Comparison of ENCODE assay signal across 8 cellular contexts in the genomic region with DNA sequence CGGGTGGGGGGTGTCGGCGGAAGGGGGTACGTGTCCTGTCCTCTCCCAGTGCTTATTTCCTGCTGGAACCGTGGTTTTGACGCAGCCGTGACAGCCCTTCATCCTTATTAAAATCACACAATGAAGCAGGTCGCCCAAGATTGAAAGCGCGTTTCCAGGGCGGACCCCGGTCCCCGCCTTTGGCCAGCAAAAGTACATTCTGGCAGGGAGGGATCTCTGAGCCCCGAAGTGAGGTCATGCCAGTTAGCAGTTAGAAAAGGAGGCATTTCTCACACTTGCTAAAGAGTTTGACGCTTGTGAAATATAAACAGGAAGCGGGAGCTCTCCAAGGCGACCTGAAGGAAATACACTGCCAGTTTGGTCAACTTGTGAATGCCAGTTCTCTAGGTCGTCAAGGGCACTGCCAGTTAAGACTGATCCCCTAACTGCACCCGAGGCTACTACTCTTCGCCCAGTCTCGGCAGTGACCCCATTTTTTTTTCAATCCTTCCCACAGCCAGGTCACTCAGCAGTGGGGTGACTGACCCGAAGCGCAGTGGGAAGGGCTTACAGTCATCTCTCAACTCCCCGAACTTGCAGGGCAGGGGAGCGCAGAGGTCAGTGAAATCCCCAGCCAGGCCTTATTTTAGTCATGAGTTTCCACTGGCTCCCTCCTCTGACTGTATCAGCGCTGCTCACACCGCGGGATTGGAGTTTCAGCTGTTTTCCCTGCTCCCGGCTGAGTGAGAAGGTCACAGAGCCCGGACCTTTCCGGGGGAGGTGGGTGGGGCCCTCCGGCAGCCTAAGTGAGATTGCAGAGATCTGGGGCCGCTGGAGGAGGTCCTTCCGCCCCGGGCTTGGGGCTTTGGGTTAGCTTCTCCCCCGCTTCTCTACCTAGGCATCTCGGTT. TPM values are rescaled to one million over a fixed set of nuclear protein-coding genes. Genes with fewer than 3 reads are reported as not detected.
DNase-seq lines count a peak whose midpoint lies in the region; ATAC-seq and TF ChIP-seq lines count a peak whose summit lies in the region.

No MANE protein-coding gene starts in this region.

- peak overlapping the region; percentile 96 for H3K4me3 Mint-ChIP-seq in activated B cell treated with CpG ODN at 0.5 μM for 24 hours

- DNase-seq in ELF-1 (ENCODE audit: low read depth, low spot score) (peak; percentile 83), activated B cell treated with CpG ODN at 0.5 μM for 24 hours (peak; percentile 59), choroid plexus epithelial cell (ENCODE audit: low read depth) (peak; percentile 93), left kidney (ENCODE audit: low read depth, low spot score) (peak; percentile 92), NCI-H1436 (lab: John Stamatoyannopoulos, UW) (no peak)
- DNase-seq in stimulated activated CD4-positive, alpha-beta T cell treated with anti-CD3 and anti-CD28 coated beads, Interleukin-2, amount 100 ng/mL, for 48 hours: peak; percentile 61 to 72

- peaks cover 15% of the 10 kb centered on the region for H3K36me3 ChIP-seq in KOPT-K1 (ENCODE audit: insufficient read depth, low read length)

- H3K27ac Mint-ChIP-seq in activated B cell treated with CpG ODN at 0.5 μM for 24 hours: peak overlapping the region; percentile 97

- no peak for TF ChIP-seq CTCF in activated B cell treated with CpG ODN at 0.5 μM for 24 hours (IDR thresholded peaks at IDR 0.05)
- TF ChIP-seq CTCF in choroid plexus epithelial cell (conservative IDR thresholded peaks at IDR 0.05; ENCODE audit: low read depth, low read length): peak; percentile 40

- POLR2A ChIA-PET in activated B cell treated with CpG ODN at 0.5 μM for 24 hours (lab: Charles Lee): interaction anchor here (0.5 to 14.2 kb wide), 18 partner anchors 11 to 266 kb away, joined by 3 to 478 read pairs (median 16); partner anchors contain the start of gene EDEM1

- H3K9me3 Mint-ChIP-seq in activated B cell treated with CpG ODN at 0.5 μM for 24 hours: no peaks in the 10 kb centered on the region

- intact Hi-C loops in activated B cell treated with CpG ODN at 0.5 μM for 24 hours (cut with micrococcal nuclease): loop anchor here (5.0 kb wide), 2 partner anchors 35 to 90 kb away; no protein-coding TSS in a partner anchor

- peak overlapping the region; percentile 74 for H3K27ac ChIP-seq in KOPT-K1 (ENCODE audit: low read depth, low read length, poor library complexity, severe bottlenecking)

- H3K4me1 Mint-ChIP-seq in activated B cell treated with CpG ODN at 0.5 μM for 24 hours: peaks cover 63% of the 10 kb centered on the region

- no peaks in the 10 kb centered on the region for H3K27me3 Mint-ChIP-seq in activated B cell treated with CpG ODN at 0.5 μM for 24 hours

- peaks cover 3% of the 10 kb centered on the region for H3K9me3 ChIP-seq in KOPT-K1 (ENCODE audit: insufficient read depth, low read length, poor library complexity, severe bottlenecking)

- peaks cover 24% of the 10 kb centered on the region for H3K36me3 Mint-ChIP-seq in activated B cell treated with CpG ODN at 0.5 μM for 24 hours (ENCODE audit: low read depth)

- H3K4me3 ChIP-seq in choroid plexus epithelial cell (ENCODE audit: low read depth, low read length): peak overlapping the region; percentile 99

- peak; percentile 39 for ATAC-seq in GM21723 (IDR thresholded peaks at IDR 0.05; ENCODE audit: unreplicated experiment)
- ATAC-seq in activated B cell treated with CpG ODN at 0.5 μM for 24 hours (ENCODE audit: low read depth): peak; percentile 10

- CTCF ChIA-PET in activated B cell treated with CpG ODN at 0.5 μM for 24 hours (lab: Charles Lee): interaction anchor here (0.6 to 10.3 kb wide), 14 partner anchors 8 to 266 kb away, joined by 3 to 72 read pairs (median 5); no protein-coding TSS in a partner anchor

RNA-seq across cellular contexts. Expression of gene BHLHE40, which starts 2.0 kb away (rescaled TPM):
- 41.5 and 43.9 TPM in 2 replicates for total RNA-seq in activated B cell treated with CpG ODN at 0.5 μM for 24 hours
